ENCODE assay signal across 1 cellular context in the genomic region with DNA sequence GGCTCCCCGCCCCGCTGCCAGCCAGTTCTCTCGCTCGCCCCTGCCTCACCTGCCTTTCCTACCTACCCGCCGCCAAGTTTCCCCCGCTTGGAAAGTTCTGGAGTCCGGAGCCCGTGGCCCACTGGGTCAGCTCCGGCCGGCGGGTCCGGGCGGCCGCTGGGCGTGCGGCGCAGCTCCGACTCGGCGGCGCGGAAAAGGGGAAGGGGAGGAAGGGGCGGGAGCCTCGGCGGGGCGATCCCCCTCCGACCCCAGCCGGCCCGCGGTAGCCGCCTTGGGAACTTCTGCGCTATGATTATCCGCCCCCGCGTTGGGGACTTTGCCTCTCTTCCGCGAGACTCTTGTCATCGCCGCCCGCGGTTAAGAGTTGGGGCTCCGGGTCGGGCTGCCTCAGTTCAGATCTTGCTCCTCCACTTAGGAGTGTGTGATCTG.
TF ChIP-seq lines count a peak whose summit lies in the region.

No MANE protein-coding gene starts in this region.

TF ChIP-seq in neural cell, 6 proteins besides CTCF, POLR2A, EP300 and RAD21 (continued from another document):
- TF ChIP-seq, protein P1, sequence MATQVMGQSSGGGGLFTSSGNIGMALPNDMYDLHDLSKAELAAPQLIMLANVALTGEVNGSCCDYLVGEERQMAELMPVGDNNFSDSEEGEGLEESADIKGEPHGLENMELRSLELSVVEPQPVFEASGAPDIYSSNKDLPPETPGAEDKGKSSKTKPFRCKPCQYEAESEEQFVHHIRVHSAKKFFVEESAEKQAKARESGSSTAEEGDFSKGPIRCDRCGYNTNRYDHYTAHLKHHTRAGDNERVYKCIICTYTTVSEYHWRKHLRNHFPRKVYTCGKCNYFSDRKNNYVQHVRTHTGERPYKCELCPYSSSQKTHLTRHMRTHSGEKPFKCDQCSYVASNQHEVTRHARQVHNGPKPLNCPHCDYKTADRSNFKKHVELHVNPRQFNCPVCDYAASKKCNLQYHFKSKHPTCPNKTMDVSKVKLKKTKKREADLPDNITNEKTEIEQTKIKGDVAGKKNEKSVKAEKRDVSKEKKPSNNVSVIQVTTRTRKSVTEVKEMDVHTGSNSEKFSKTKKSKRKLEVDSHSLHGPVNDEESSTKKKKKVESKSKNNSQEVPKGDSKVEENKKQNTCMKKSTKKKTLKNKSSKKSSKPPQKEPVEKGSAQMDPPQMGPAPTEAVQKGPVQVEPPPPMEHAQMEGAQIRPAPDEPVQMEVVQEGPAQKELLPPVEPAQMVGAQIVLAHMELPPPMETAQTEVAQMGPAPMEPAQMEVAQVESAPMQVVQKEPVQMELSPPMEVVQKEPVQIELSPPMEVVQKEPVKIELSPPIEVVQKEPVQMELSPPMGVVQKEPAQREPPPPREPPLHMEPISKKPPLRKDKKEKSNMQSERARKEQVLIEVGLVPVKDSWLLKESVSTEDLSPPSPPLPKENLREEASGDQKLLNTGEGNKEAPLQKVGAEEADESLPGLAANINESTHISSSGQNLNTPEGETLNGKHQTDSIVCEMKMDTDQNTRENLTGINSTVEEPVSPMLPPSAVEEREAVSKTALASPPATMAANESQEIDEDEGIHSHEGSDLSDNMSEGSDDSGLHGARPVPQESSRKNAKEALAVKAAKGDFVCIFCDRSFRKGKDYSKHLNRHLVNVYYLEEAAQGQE (IDR thresholded peaks at IDR 0.05; ENCODE audit: borderline replicate concordance): no peak
- no peak for TF ChIP-seq MXI1 (conservative IDR thresholded peaks at IDR 0.05; ENCODE audit: poor library complexity, severe bottlenecking)
- no peak for TF ChIP-seq TAF1 (IDR thresholded peaks at IDR 0.05; ENCODE audit: low read depth)
- no peak for TF ChIP-seq EZH2 (IDR thresholded peaks at IDR 0.05; ENCODE audit: borderline replicate concordance, insufficient read depth, low read length, poor library complexity, severe bottlenecking)
- TF ChIP-seq POLR2AphosphoS5 (IDR thresholded peaks at IDR 0.05): no peak
